Comparison of ENCODE assay signal across 18 cellular contexts in genomic region chr1:226176870-226177269, GRCh38. TPM values are rescaled to one million over a fixed set of nuclear protein-coding genes. Genes with fewer than 3 reads are reported as not detected.
DNase-seq lines count a peak whose midpoint lies in the region; ATAC-seq, FAIRE-seq and TF ChIP-seq lines count a peak whose summit lies in the region.
"Had no signal": no experiment of that assay in that cellular context is flagged by ENCODE, and none has a peak within 500 bp of the region (broad histone marks: within the 10 kb centered on the region; RNA-seq: fewer than 3 reads in every experiment).

No MANE protein-coding gene starts in this region.

- ATAC-seq in activated CD4-positive, alpha-beta T cell treated with anti-CD3 and anti-CD28 coated beads for 36 hours: peak; percentile 47
- ATAC-seq in memory B cell (ENCODE audit: low read depth) (no peak), HG03520 (IDR thresholded peaks at IDR 0.05; ENCODE audit: unreplicated experiment) (no peak)

- TF ChIP-seq CTCF in Peyer's patch (IDR thresholded peaks at IDR 0.05): no peak

- no peak for DNase-seq in activated CD4-positive, alpha-beta T cell treated with anti-CD3 and anti-CD28 coated beads for 36 hours
- DNase-seq in activated CD4-positive, alpha-beta T cell treated with anti-CD3 and anti-CD28 coated beads, Interleukin-2, amount 10 ng/mL, durations not matched to agents 24 days and 14 days: no peak
- no peak for DNase-seq in GM19239 (ENCODE audit: insufficient read length, low spot score)
- DNase-seq in memory B cell (ENCODE audit: low spot score in 2 of 2): no peak
- DNase-seq in Peyer's patch: no peak
- DNase-seq: 8988T; AML-193; Caco-2; CD8-positive, alpha-beta memory T cell; DND-41; GDM1; HCEC 1CT had no signal

- intact Hi-C loops in activated CD4-positive, alpha-beta T cell treated with anti-CD3 and anti-CD28 coated beads for 36 hours (cut with DNase I, micrococcal nuclease): no loop called here
- intact Hi-C loops in activated CD4-positive, alpha-beta T cell treated with anti-CD3 and anti-CD28 coated beads, Interleukin-2, amount 10 ng/mL, durations not matched to agents 24 days and 14 days (cut with micrococcal nuclease): no loop called here

- no peak overlapping the region for H3K27ac ChIP-seq in Peyer's patch
- H3K27ac ChIP-seq: BLaER1 had no signal

- H3K36me3 ChIP-seq in Peyer's patch: peaks cover 0 to 12% (median 0%) of the 10 kb centered on the region in 3 donors

- H3K4me3 ChIP-seq in Peyer's patch: no peak overlapping the region
- H3K4me3 ChIP-seq: BLaER1 had no signal

- no peak for TF ChIP-seq POLR2A in Peyer's patch (IDR thresholded peaks at IDR 0.05)

- peaks cover 47% of the 10 kb centered on the region for H3K4me1 Mint-ChIP-seq in activated CD4-positive, alpha-beta T cell treated with anti-CD3 and anti-CD28 coated beads for 36 hours
- H3K4me1 Mint-ChIP-seq in activated CD4-positive, alpha-beta T cell treated with anti-CD3 and anti-CD28 coated beads, Interleukin-2, amount 10 ng/mL, durations not matched to agents 24 days and 14 days: peaks cover 13% of the 10 kb centered on the region
- peaks cover 25% of the 10 kb centered on the region for H3K4me1 Mint-ChIP-seq in memory B cell

- no peaks in the 10 kb centered on the region for H3K27me3 ChIP-seq in Peyer's patch
- H3K27me3 ChIP-seq: BLaER1 had no signal

- no peaks in the 10 kb centered on the region for H3K27me3 Mint-ChIP-seq in activated CD4-positive, alpha-beta T cell treated with anti-CD3 and anti-CD28 coated beads for 36 hours
- H3K27me3 Mint-ChIP-seq in activated CD4-positive, alpha-beta T cell treated with anti-CD3 and anti-CD28 coated beads, Interleukin-2, amount 10 ng/mL, durations not matched to agents 24 days and 14 days: no peaks in the 10 kb centered on the region
- no peaks in the 10 kb centered on the region for H3K27me3 Mint-ChIP-seq in memory B cell
- H3K27me3 Mint-ChIP-seq: CD8-positive, alpha-beta memory T cell; IgD-negative memory B cell had no signal

- FAIRE-seq in GM19239 (lab: Jason Lieb, UNC) (peak; percentile 11), TTC549 (lab: Jason Lieb, UNC) (peak; percentile 58)

- no peak overlapping the region for H3K4me3 Mint-ChIP-seq in activated CD4-positive, alpha-beta T cell treated with anti-CD3 and anti-CD28 coated beads for 36 hours
- H3K4me3 Mint-ChIP-seq in activated CD4-positive, alpha-beta T cell treated with anti-CD3 and anti-CD28 coated beads, Interleukin-2, amount 10 ng/mL, durations not matched to agents 24 days and 14 days: no peak overlapping the region
- no peak overlapping the region for H3K4me3 Mint-ChIP-seq in memory B cell
- H3K4me3 Mint-ChIP-seq: CD8-positive, alpha-beta memory T cell had no signal

- H3K27ac Mint-ChIP-seq in activated CD4-positive, alpha-beta T cell treated with anti-CD3 and anti-CD28 coated beads for 36 hours: peak overlapping the region; percentile 47
- no peak overlapping the region for H3K27ac Mint-ChIP-seq in activated CD4-positive, alpha-beta T cell treated with anti-CD3 and anti-CD28 coated beads, Interleukin-2, amount 10 ng/mL, durations not matched to agents 24 days and 14 days
- peak overlapping the region; percentile 50 for H3K27ac Mint-ChIP-seq in memory B cell
- H3K27ac Mint-ChIP-seq: IgD-negative memory B cell had no signal

- no peaks in the 10 kb centered on the region for H3K9me3 ChIP-seq in Peyer's patch
- H3K9me3 ChIP-seq: BLaER1, Caco-2 had no signal

- POLR2A ChIA-PET in activated CD4-positive, alpha-beta T cell treated with anti-CD3 and anti-CD28 coated beads for 36 hours (lab: Charles Lee): interaction anchor here (0.6 to 1.1 kb wide), 3 partner anchors 10 to 231 kb away, joined by 3 to 7 read pairs (median 3); partner anchors contain the start of gene PARP1

- H3K9me3 Mint-ChIP-seq in activated CD4-positive, alpha-beta T cell treated with anti-CD3 and anti-CD28 coated beads for 36 hours (ENCODE audit: low read depth): no peaks in the 10 kb centered on the region
- peaks cover 3% of the 10 kb centered on the region for H3K9me3 Mint-ChIP-seq in activated CD4-positive, alpha-beta T cell treated with anti-CD3 and anti-CD28 coated beads, Interleukin-2, amount 10 ng/mL, durations not matched to agents 24 days and 14 days
- no peaks in the 10 kb centered on the region for H3K9me3 Mint-ChIP-seq in memory B cell
- H3K9me3 Mint-ChIP-seq: CD8-positive, alpha-beta memory T cell; IgD-negative memory B cell had no signal

- CTCF ChIA-PET in activated CD4-positive, alpha-beta T cell treated with anti-CD3 and anti-CD28 coated beads for 36 hours (lab: Charles Lee): interaction anchor here (0.6 to 1.0 kb wide), 4 partner anchors 9 to 68 kb away, joined by 3 read pairs; no protein-coding TSS in a partner anchor

- H3K36me3 Mint-ChIP-seq in activated CD4-positive, alpha-beta T cell treated with anti-CD3 and anti-CD28 coated beads for 36 hours (ENCODE audit: low read depth): peaks cover 18% of the 10 kb centered on the region
- peaks cover 33% of the 10 kb centered on the region for H3K36me3 Mint-ChIP-seq in activated CD4-positive, alpha-beta T cell treated with anti-CD3 and anti-CD28 coated beads, Interleukin-2, amount 10 ng/mL, durations not matched to agents 24 days and 14 days (ENCODE audit: low read depth)
- H3K36me3 Mint-ChIP-seq in memory B cell: peaks cover 16% of the 10 kb centered on the region

- H3K4me1 ChIP-seq in Peyer's patch: peaks cover 0 to 7% (median 3%) of the 10 kb centered on the region in 4 donors
- H3K4me1 ChIP-seq: Caco-2 had no signal

RNA-seq across cellular contexts. Expression of gene ACBD3, which starts 9.7 kb away (rescaled TPM):
- 10 to 100 TPM; 17.0 to 20.2 TPM for total RNA-seq in activated CD4-positive, alpha-beta T cell treated with anti-CD3 and anti-CD28 coated beads for 36 hours
- 21.8 and 23.9 TPM in 2 replicates for total RNA-seq in activated CD4-positive, alpha-beta T cell treated with anti-CD3 and anti-CD28 coated beads, Interleukin-2, amount 10 ng/mL, durations not matched to agents 24 days and 14 days
- total RNA-seq in Peyer's patch: 10 to 100 TPM; 24.1 to 36.3 (median 32.8) TPM

RNA-seq across cellular contexts. Expression of gene MIXL1, which starts 46.6 kb away (rescaled TPM):
- total RNA-seq in activated CD4-positive, alpha-beta T cell treated with anti-CD3 and anti-CD28 coated beads for 36 hours: not detected
- not detected in 2 replicates for total RNA-seq in activated CD4-positive, alpha-beta T cell treated with anti-CD3 and anti-CD28 coated beads, Interleukin-2, amount 10 ng/mL, durations not matched to agents 24 days and 14 days
- not detected for total RNA-seq in Peyer's patch
- total RNA-seq: Caco-2; CD8-positive, alpha-beta memory T cell; H4; HT1080 had no signal
